ENCODE assay signal across 1 cellular context in genomic region chr1:156858555-156858956, GRCh38.
TF ChIP-seq lines count a peak whose summit lies in the region.

No MANE protein-coding gene starts in this region.

TF ChIP-seq in GM23338, 12 proteins besides CTCF, POLR2A, EP300 and RAD21 (continued from another document):
- TF ChIP-seq REST (IDR thresholded peaks at IDR 0.05; ENCODE audit: unreplicated experiment) (no peak), POLR2AphosphoS5 (IDR thresholded peaks at IDR 0.05; ENCODE audit: low read depth) (no peak), ZNF462 (CRISPR knock-in tag; IDR thresholded peaks at IDR 0.05) (no peak), EZH2phosphoT487 (IDR thresholded peaks at IDR 0.05; ENCODE audit: unreplicated experiment) (no peak), ZNF114 (CRISPR knock-in tag; IDR thresholded peaks at IDR 0.05) (no peak), ZNF331 (CRISPR knock-in tag; IDR thresholded peaks at IDR 0.05; ENCODE audit: low read depth) (no peak), STAT1 (IDR thresholded peaks at IDR 0.05; ENCODE audit: unreplicated experiment) (no peak)
